In genomic region chr1:176543360-176544136, GRCh38 we compare ENCODE assay signal across 14 cellular contexts.
DNase-seq lines count a peak whose midpoint lies in the region; ATAC-seq and TF ChIP-seq lines count a peak whose summit lies in the region.
"Had no signal": no experiment of that assay in that cellular context is flagged by ENCODE, and none has a peak within 500 bp of the region (broad histone marks: within the 10 kb centered on the region; RNA-seq: fewer than 3 reads in every experiment).

No MANE protein-coding gene starts in this region.

- H3K4me1 Mint-ChIP-seq in H9 = peaks cover 12 to 14% of the 10 kb centered on the region in 2 experiments
- H3K4me1 Mint-ChIP-seq: B cell had no signal

- no peak overlapping the region for H2BK20ac ChIP-seq in H9 (ENCODE audit: low read depth, low read length, poor library complexity, severe bottlenecking)

- no peak overlapping the region for H3K27ac ChIP-seq in H9 (ENCODE audit: insufficient read length, low read depth, low read length)
- no peak overlapping the region for H3K27ac ChIP-seq in WERI-Rb-1

- no peaks in the 10 kb centered on the region for H3K79me2 ChIP-seq in H9 (ENCODE audit: insufficient read depth, low read length)

- H3K27me3 ChIP-seq in H9 (ENCODE audit: insufficient read depth, low read length) (no peaks in the 10 kb centered on the region), WERI-Rb-1 (ENCODE audit: insufficient read depth, low read depth, severe bottlenecking) (no peaks in the 10 kb centered on the region)

- no peaks in the 10 kb centered on the region for H3K23me2 ChIP-seq in H9 (ENCODE audit: insufficient read length, low read depth, low read length, poor library complexity, severe bottlenecking)

- no peaks in the 10 kb centered on the region for H3K36me3 Mint-ChIP-seq in H9 (ENCODE audit: insufficient read depth in 1 of 3, low read depth in 3 of 3)

- no peak overlapping the region for H4K5ac ChIP-seq in H9 (ENCODE audit: insufficient read length, low read depth, low read length)

- no peak overlapping the region for H3K4ac ChIP-seq in H9 (ENCODE audit: low read depth, low read length)

- H4K20me1 ChIP-seq in H9 (ENCODE audit: control insufficient read depth, insufficient read depth, insufficient read length) = no peaks in the 10 kb centered on the region

- H3K9me3 ChIP-seq in H9 (ENCODE audit: control insufficient read depth, low read depth, low read length) = no peaks in the 10 kb centered on the region
- H3K9me3 ChIP-seq in WERI-Rb-1 (ENCODE audit: severe bottlenecking) = peaks cover 5% of the 10 kb centered on the region

- H3K27ac Mint-ChIP-seq in H9 = no peak overlapping the region; a peak in 1 of 7 replicates
- H3K27ac Mint-ChIP-seq: B cell; CD4-positive, alpha-beta T cell; GM23338 had no signal

- H2BK5ac ChIP-seq in H9 (ENCODE audit: insufficient read length, low read length) = no peak overlapping the region

- H3K9ac ChIP-seq in H9 (ENCODE audit: extremely low read depth, insufficient read length, low read length) = no peak overlapping the region

- no peak overlapping the region for H2BK15ac ChIP-seq in H9 (ENCODE audit: low read depth, low read length)

- H3K4me1 ChIP-seq in H9 (ENCODE audit: insufficient read depth, low read length) = peaks cover 2% of the 10 kb centered on the region; the same call in 1 of the 2 replicates

- H3K14ac ChIP-seq in H9 (ENCODE audit: insufficient read depth, low read length) = no peak overlapping the region

- no peak overlapping the region for H2AFZ ChIP-seq in H9 (ENCODE audit: low read length)
- H2AFZ ChIP-seq: GM23338 had no signal

- no peak overlapping the region for H2AK5ac ChIP-seq in H9 (ENCODE audit: insufficient read length, low read length)

- no peak overlapping the region for H3K4me3 Mint-ChIP-seq in H9
- H3K4me3 Mint-ChIP-seq: B cell; CD4-positive, alpha-beta T cell; GM23338 had no signal

- H3T11ph ChIP-seq in H9 (ENCODE audit: low read length) = no peak overlapping the region

- H3K23ac ChIP-seq in H9 (ENCODE audit: insufficient read length, low read depth, low read length) = no peak overlapping the region

- H3K4me2 ChIP-seq in H9 (ENCODE audit: insufficient read depth, insufficient read length, low read length) = no peak overlapping the region
- H3K4me2 ChIP-seq: GM23338 had no signal

- no peak overlapping the region for H3K56ac ChIP-seq in H9 (ENCODE audit: insufficient read length, low read depth, low read length)

- no peak for TF ChIP-seq CTCF in H9 (conservative IDR thresholded peaks at IDR 0.05)
- TF ChIP-seq CTCF in WERI-Rb-1 (IDR thresholded peaks at IDR 0.05; ENCODE audit: low read depth, low read length) = no peak

- H4K8ac ChIP-seq in H9 (replicated peaks; ENCODE audit: insufficient read length, low read depth, low read length) = no peak overlapping the region

- peak overlapping the region; percentile 53 for H4K91ac ChIP-seq in H9 (ENCODE audit: insufficient read length, low read depth, low read length)

- H2BK120ac ChIP-seq in H9 (ENCODE audit: low read depth, low read length, poor library complexity, severe bottlenecking) = no peak overlapping the region

- DNase-seq in H9 (no peak), MV-4-11 (lab: John Stamatoyannopoulos, UW) (peak; percentile 7), WERI-Rb-1 (peak; percentile 25), renal cortical epithelial cell (ENCODE audit: low read depth) (peak; percentile 30), T-helper 1 cell (no peak)
- DNase-seq: C1 segment of cervical spinal cord; Calu3; CD4-positive, alpha-beta T cell; DMS 273 treated with DMSO at 0.1 percent for 48 hours; H7 had no signal

- no peaks in the 10 kb centered on the region for H3K9me3 Mint-ChIP-seq in H9

- no peaks in the 10 kb centered on the region for H3K79me1 ChIP-seq in H9 (ENCODE audit: insufficient read depth, low read depth, low read length, poor library complexity, severe bottlenecking)

- no peak for ATAC-seq in HG03175 (IDR thresholded peaks at IDR 0.05; ENCODE audit: unreplicated experiment)
- ATAC-seq in HG02571 (IDR thresholded peaks at IDR 0.05; ENCODE audit: unreplicated experiment) = no peak
- ATAC-seq: GM23338 had no signal

- H3K18ac ChIP-seq in H9 (ENCODE audit: insufficient read length, low read depth, low read length) = no peak overlapping the region

- no peak overlapping the region for H3K4me3 ChIP-seq in WERI-Rb-1 (ENCODE audit: low read depth, low read length)
- H3K4me3 ChIP-seq: GM23338 had no signal

- no peaks in the 10 kb centered on the region for H3K27me3 Mint-ChIP-seq in H9 (ENCODE audit: low read depth)

- H3K36me3 ChIP-seq in WERI-Rb-1 = no peaks in the 10 kb centered on the region

- no CpG with 5 or more reads among the region's 2 CpGs for WGBS in H9 (ENCODE audit: extremely low coverage, insufficient read length, low lambda C conversion rate)

- H2BK12ac ChIP-seq in H9 (ENCODE audit: insufficient read length, low read depth, low read length) = no peak overlapping the region

Comparison
In these comparisons a context has a peak if more than half of its experiments do, and no peak if none do; other contexts are left out.
1. DNase-seq: peak in MV-4-11 (single experiment), WERI-Rb-1 (single experiment) and renal cortical epithelial cell (single experiment); none in H9 (single experiment) and T-helper 1 cell (0 of 5).